ENCODE assay signal across 16 cellular contexts in the genomic region with DNA sequence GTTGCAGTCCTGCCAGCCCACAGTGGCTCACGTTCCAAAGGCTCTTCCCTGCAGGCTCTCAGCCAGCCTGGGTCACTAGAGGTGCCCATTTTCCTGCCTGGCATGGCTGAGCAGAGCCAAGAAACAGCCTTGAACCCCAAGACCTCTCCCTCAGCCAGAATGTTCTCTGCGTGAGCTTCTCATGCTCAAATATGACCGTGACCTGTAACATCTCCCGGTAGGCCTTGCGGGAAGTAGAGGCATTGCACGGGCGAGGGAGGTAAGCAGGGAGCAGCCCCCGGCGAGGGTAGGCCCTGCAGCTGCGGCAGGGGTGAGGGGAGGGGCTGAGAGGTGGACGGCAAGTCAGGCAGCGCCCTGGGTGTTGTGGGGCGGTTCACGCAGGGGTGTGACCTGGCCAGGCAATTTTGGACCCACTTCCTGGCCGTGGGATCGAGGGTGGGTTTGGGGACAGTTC. TPM values are rescaled to one million over a fixed set of nuclear protein-coding genes. Genes with fewer than 3 reads are reported as not detected.
DNase-seq lines count a peak whose midpoint lies in the region; ATAC-seq, FAIRE-seq and TF ChIP-seq lines count a peak whose summit lies in the region.
"Had no signal": no experiment of that assay in that cellular context is flagged by ENCODE, and none has a peak within 500 bp of the region (broad histone marks: within the 10 kb centered on the region; RNA-seq: fewer than 3 reads in every experiment).

No MANE protein-coding gene starts in this region.

- in situ Hi-C loops in HepG2 (cut with HindIII; ENCODE audit: extremely low pct_ligation_motif_present, low pct_unique_long_range_greater_than_20kb) = no loop called here

- POLR2A ChIA-PET in HepG2 (lab: Yijun Ruan, JAX) = no interaction called here
- POLR2A ChIA-PET in RWPE1 (lab: Yijun Ruan, JAX; ENCODE audit: low non-redundant PET) = no interaction called here

- TF ChIP-seq RAD21 in liver (IDR thresholded peaks at IDR 0.05) (no peak), HepG2 (CRISPR knock-in tag; IDR thresholded peaks at IDR 0.05) (no peak)

- no TSS peak for BruUV-seq in HepG2 (replicated peaks; lab: Mats Ljungman, UMichigan)

- H3K36me3 ChIP-seq in liver (ENCODE audit: control insufficient read depth in 4 of 4, insufficient read depth in 3 of 4, low read depth in 1 of 4, low read length in 3 of 4) = peaks cover 0 to 2% (median under 1%) of the 10 kb centered on the region in 4 donors
- peaks cover 1 to 4% of the 10 kb centered on the region in 2 experiments; a peak in 2 of 5 replicates for H3K36me3 ChIP-seq in HepG2 (replicated peaks in 1 of 2; ENCODE audit: control insufficient read depth in 1 of 2, insufficient read depth in 2 of 2, low read length in 2 of 2)
- H3K36me3 ChIP-seq in spleen = peaks cover 0 to 23% (median 2%) of the 10 kb centered on the region in 6 donors
- no peaks in the 10 kb centered on the region for H3K36me3 ChIP-seq in smooth muscle cell (ENCODE audit: low read depth)

- H3K9ac ChIP-seq in liver (ENCODE audit: low read depth in 1 of 2, low read length in 2 of 2) (no peak overlapping the region), HepG2 (ENCODE audit: insufficient read depth, low read depth, low read length) (no peak overlapping the region), smooth muscle cell (ENCODE audit: low read depth) (no peak overlapping the region)

- no peaks in the 10 kb centered on the region for H3K27me3 ChIP-seq in liver (ENCODE audit: control insufficient read depth in 4 of 4, insufficient read depth in 4 of 4, low read length in 3 of 4)
- H3K27me3 ChIP-seq in HepG2 (ENCODE audit: control insufficient read depth in 1 of 2, insufficient read depth in 2 of 2, low read length in 2 of 2) = peaks cover 0 to 2% of the 10 kb centered on the region in 2 experiments; a peak in 2 of 5 replicates
- H3K27me3 ChIP-seq in spleen (replicated peaks in 1 of 7) = no peaks in the 10 kb centered on the region
- no peaks in the 10 kb centered on the region for H3K27me3 ChIP-seq in smooth muscle cell (ENCODE audit: low read depth)

- no peak overlapping the region for H2AFZ ChIP-seq in HepG2 (ENCODE audit: low read length)
- no peak overlapping the region for H2AFZ ChIP-seq in smooth muscle cell (ENCODE audit: low read depth)
- H2AFZ ChIP-seq: PC-9 had no signal

- no peak for FAIRE-seq in HepG2 (lab: Jason Lieb, UNC)

- H3K9me3 ChIP-seq in liver (ENCODE audit: control insufficient read depth in 4 of 4, low read length in 3 of 4) (no peaks in the 10 kb centered on the region), HepG2 (ENCODE audit: low read length) (no peaks in the 10 kb centered on the region), spleen (no peaks in the 10 kb centered on the region), smooth muscle cell (replicated peaks; ENCODE audit: low read depth) (no peaks in the 10 kb centered on the region)

- H4K20me1 ChIP-seq in HepG2 (ENCODE audit: insufficient read depth, low read length) = no peaks in the 10 kb centered on the region
- no peaks in the 10 kb centered on the region for H4K20me1 ChIP-seq in smooth muscle cell (ENCODE audit: low read depth)

- H3K27ac ChIP-seq in liver (ENCODE audit: low read depth in 1 of 2, low read length in 2 of 2) (peak overlapping the region in 1 of 2 donors; percentile 6), HepG2 (ENCODE audit: extremely low read length, insufficient read depth, low read length) (no peak overlapping the region), RWPE1 (peak overlapping the region; percentile 75), spleen (peak overlapping the region in 2 of 8 donors; percentile 8 to 30), smooth muscle cell (ENCODE audit: low read depth) (no peak overlapping the region)
- H3K27ac ChIP-seq: PC-9 had no signal

- ATAC-seq in HepG2 = no peak
- ATAC-seq in HG02571 (IDR thresholded peaks at IDR 0.05; ENCODE audit: unreplicated experiment) = no peak
- ATAC-seq: HCT116 had no signal

- CTCF ChIA-PET in HepG2 (lab: Yijun Ruan, JAX; ENCODE audit: low intra/inter-chr PET ratio, low total read pairs) (no interaction called here), RWPE1 (lab: Yijun Ruan, JAX) (no interaction called here)

- intact Hi-C loops in HepG2 (cut with micrococcal nuclease; ENCODE audit: unreplicated experiment) = no loop called here
- intact Hi-C loops in spleen (cut with DNase I; ENCODE audit: low total_unique reads) = no loop called here

- H3K4me3 ChIP-seq in liver (ENCODE audit: low read depth in 1 of 3, low read length in 3 of 3) (no peak overlapping the region), HepG2 (replicated peaks in 1 of 3; ENCODE audit: insufficient read depth in 1 of 3, low read depth in 2 of 3, low read length in 3 of 3) (no peak overlapping the region), spleen (no peak overlapping the region), smooth muscle cell (no peak overlapping the region)
- H3K4me3 ChIP-seq: PC-9 had no signal

- WGBS in liver = 52% methylated on average over 16 of the region's 16 CpGs
- 97% methylated on average over 16 of the region's 16 CpGs for WGBS in HepG2 (ENCODE audit: low lambda C conversion rate)
- 77 to 89% (median 83%) methylated on average over 14 to 16 of the region's 16 CpGs for WGBS in spleen, 5 donors
- 83% methylated on average over 15 of the region's 16 CpGs for WGBS in smooth muscle cell (ENCODE audit: low lambda C conversion rate)

- H3K4me2 ChIP-seq in HepG2 (ENCODE audit: low read depth, low read length) = no peak overlapping the region
- H3K4me2 ChIP-seq in smooth muscle cell = no peak overlapping the region
- H3K4me2 ChIP-seq: PC-9 had no signal

- H3K4me1 ChIP-seq in liver (ENCODE audit: control insufficient read depth in 4 of 4, insufficient read depth in 4 of 4, low read length in 3 of 4) = peaks cover 12 to 47% (median 34%) of the 10 kb centered on the region in 4 donors
- peaks cover 34% of the 10 kb centered on the region for H3K4me1 ChIP-seq in HepG2 (ENCODE audit: insufficient read depth, low read length)
- peaks cover 14 to 88% (median 63%) of the 10 kb centered on the region in 6 donors for H3K4me1 ChIP-seq in spleen
- no peaks in the 10 kb centered on the region for H3K4me1 ChIP-seq in smooth muscle cell (ENCODE audit: low read depth)

- no peaks in the 10 kb centered on the region for H3F3A ChIP-seq in smooth muscle cell (ENCODE audit: low read depth)

- H3K79me2 ChIP-seq in HepG2 (ENCODE audit: insufficient read depth, low read length) = no peaks in the 10 kb centered on the region
- H3K79me2 ChIP-seq in smooth muscle cell (ENCODE audit: low read depth) = no peaks in the 10 kb centered on the region

- TF ChIP-seq POLR2A in HepG2 (IDR thresholded peaks at IDR 0.05; ENCODE audit: insufficient read depth in 1 of 2, low read depth in 2 of 2, low read length in 2 of 2) = no peak
- TF ChIP-seq POLR2A in spleen (IDR thresholded peaks at IDR 0.05) = no peak

- TF ChIP-seq CTCF in liver (IDR thresholded peaks at IDR 0.05; ENCODE audit: low read depth, low read length, missing input control) (no peak), HepG2 (CRISPR knock-in tag; IDR thresholded peaks at IDR 0.05) (no peak), RWPE1 (conservative IDR thresholded peaks at IDR 0.05; ENCODE audit: low read depth) (no peak), spleen (IDR thresholded peaks at IDR 0.05 in 8 of 11, conservative IDR thresholded peaks at IDR 0.05 in 3 of 11) (no peak), smooth muscle cell (IDR thresholded peaks at IDR 0.05; ENCODE audit: borderline replicate concordance, insufficient read depth, poor library complexity, severe bottlenecking) (no peak)

- no peak for TF ChIP-seq EP300 in HepG2 (IDR thresholded peaks at IDR 0.05; ENCODE audit: low read depth in 2 of 2, low read length in 2 of 2)
- no peak for TF ChIP-seq EP300 in HepG2 (CRISPR knock-in tag; IDR thresholded peaks at IDR 0.05; ENCODE audit: borderline replicate concordance)

- DNase-seq in HepG2 (ENCODE audit: low spot score) = no peak
- no peak for DNase-seq in RWPE1 (ENCODE audit: low spot score)
- DNase-seq in islet precursor cell = peak; percentile 50
- DNase-seq in spleen = peak; percentile 70
- no peak for DNase-seq in AG08396 (ENCODE audit: low spot score)
- no peak for DNase-seq in smooth muscle cell (lab: John Stamatoyannopoulos, UW; ENCODE audit: unreplicated experiment)
- DNase-seq: CD4-positive, alpha-beta T cell; KBM-7; NCI-H1436; NCI-H2029; NCI-H2171; NCI-H446 treated with DMSO at 0.1 percent for 48 hours; PC-9 had no signal

RNA-seq across cellular contexts. Expression of a gene that starts 20.0 kb away (rescaled TPM):
- 10 to 100 TPM in 1 of 2 donors, 1 to 10 TPM in 1; 5.4 to 15.0 TPM for total RNA-seq in liver
- polyA plus RNA-seq in liver = 1 to 10 TPM; 7.4 to 8.0 TPM
- 24.6 and 35.1 TPM in 2 replicates for total RNA-seq in HepG2 (2016; rRNA removed; fragmentation: Illumina TruSeq; extraction: Trizol)
- 16.9 and 17.1 TPM in 2 replicates for total RNA-seq in HepG2 (2016; cell fraction: cytosol; rRNA removed; fragmentation: Illumina TruSeq; extraction: Trizol; ENCODE audit: low read depth)
- total RNA-seq in HepG2 (2016; cell fraction: insoluble cytoplasmic fraction; rRNA removed; fragmentation: Illumina TruSeq; extraction: Trizol) = 24.1 and 32.9 TPM in 2 replicates
- 10.3 and 11.2 TPM in 2 replicates for total RNA-seq in HepG2 (2016; cell fraction: membrane; rRNA removed; fragmentation: Illumina TruSeq; extraction: Trizol)
- 29.9 and 34.8 TPM in 2 replicates for total RNA-seq in HepG2 (2016; cell fraction: nucleus; rRNA removed; fragmentation: Illumina TruSeq; extraction: Trizol)
- polyA plus RNA-seq in HepG2 (2011; rRNA removed) = 20.1 and 22.2 TPM in 2 replicates
- polyA plus RNA-seq in HepG2 (2011; cell fraction: cytosol; rRNA removed) = 11.2 and 11.3 TPM in 2 replicates
- 110 and 114 TPM in 2 replicates for polyA plus RNA-seq in HepG2 (2011; cell fraction: nucleus; rRNA removed)
- polyA plus RNA-seq in HepG2 (2012) = 22.7 and 27.0 TPM in 2 replicates
- polyA plus RNA-seq in HepG2 (2016; cell fraction: cytosol; fragmentation: Illumina TruSeq; extraction: Trizol; ENCODE audit: low read depth) = 3.0 and 3.7 TPM in 2 replicates
- polyA plus RNA-seq in HepG2 (2016; cell fraction: insoluble cytoplasmic fraction; fragmentation: Illumina TruSeq; extraction: Trizol; ENCODE audit: low read depth) = 25.7 and 32.8 TPM in 2 replicates
- polyA plus RNA-seq in HepG2 (2016; cell fraction: membrane; fragmentation: Illumina TruSeq; extraction: Trizol; ENCODE audit: low read depth) = 4.3 and 6.1 TPM in 2 replicates
- polyA plus RNA-seq in HepG2 (2016; cell fraction: nucleus; fragmentation: Illumina TruSeq; extraction: Trizol; ENCODE audit: insufficient read depth, low read depth) = 70.6 and 74.1 TPM in 2 replicates
- polyA minus RNA-seq in HepG2 (2011; rRNA and poly(A)+ RNA removed; ENCODE audit: low replicate concordance) = 9.8 and 26.9 TPM in 2 replicates
- 5.9 and 9.7 TPM in 2 replicates for polyA minus RNA-seq in HepG2 (2011; cell fraction: cytosol; rRNA and poly(A)+ RNA removed)
- polyA minus RNA-seq in HepG2 (2011; cell fraction: nucleus; rRNA and poly(A)+ RNA removed) = 27.0 and 37.2 TPM in 2 replicates
- 10 to 100 TPM; 11.5 to 26.9 (median 20.5) TPM for total RNA-seq in spleen
- polyA plus RNA-seq in spleen = 10 to 100 TPM; 12.6 to 18.8 (median 15.8) TPM
- total RNA-seq in smooth muscle cell = 8.7 and 11.3 TPM in 2 replicates
- polyA plus RNA-seq in smooth muscle cell = 17.5 and 23.7 TPM in 2 replicates

RNA-seq across cellular contexts. Expression of a gene that starts 33.3 kb away (rescaled TPM):
- total RNA-seq in liver (1 to 10 TPM; 3.8 to 7.7 TPM), HepG2 (2016; rRNA removed; fragmentation: Illumina TruSeq; extraction: Trizol) (11.7 and 15.8 TPM in 2 replicates), spleen (10 to 100 TPM; 10.5 to 36.6 (median 28.6) TPM), smooth muscle cell (22.2 and 29.9 TPM in 2 replicates)
- polyA plus RNA-seq in liver (10 to 100 TPM; 59.8 to 62.4 TPM), HepG2 (2011; rRNA removed) (94.1 and 110 TPM in 2 replicates), spleen (10 to 100 TPM; 39.6 to 93.8 (median 48.5) TPM), smooth muscle cell (74.0 and 97.6 TPM in 2 replicates)
- total RNA-seq in HepG2 (2016; cell fraction: cytosol; rRNA removed; fragmentation: Illumina TruSeq; extraction: Trizol; ENCODE audit: low read depth) = 8.0 and 9.1 TPM in 2 replicates
- 11.9 and 14.9 TPM in 2 replicates for total RNA-seq in HepG2 (2016; cell fraction: insoluble cytoplasmic fraction; rRNA removed; fragmentation: Illumina TruSeq; extraction: Trizol)
- total RNA-seq in HepG2 (2016; cell fraction: membrane; rRNA removed; fragmentation: Illumina TruSeq; extraction: Trizol) = 9.8 and 11.8 TPM in 2 replicates
- total RNA-seq in HepG2 (2016; cell fraction: nucleus; rRNA removed; fragmentation: Illumina TruSeq; extraction: Trizol) = 6.6 and 7.1 TPM in 2 replicates
- 129 and 137 TPM in 2 replicates for polyA plus RNA-seq in HepG2 (2011; cell fraction: cytosol; rRNA removed)
- polyA plus RNA-seq in HepG2 (2011; cell fraction: nucleus; rRNA removed) = 53.4 and 59.2 TPM in 2 replicates
- 58.7 and 69.9 TPM in 2 replicates for polyA plus RNA-seq in HepG2 (2012)
- 34.3 and 43.0 TPM in 2 replicates for polyA plus RNA-seq in HepG2 (2016; cell fraction: cytosol; fragmentation: Illumina TruSeq; extraction: Trizol; ENCODE audit: low read depth)
- polyA plus RNA-seq in HepG2 (2016; cell fraction: insoluble cytoplasmic fraction; fragmentation: Illumina TruSeq; extraction: Trizol; ENCODE audit: low read depth) = 53.0 and 57.2 TPM in 2 replicates
- polyA plus RNA-seq in HepG2 (2016; cell fraction: membrane; fragmentation: Illumina TruSeq; extraction: Trizol; ENCODE audit: low read depth) = 32.8 and 40.2 TPM in 2 replicates
- polyA plus RNA-seq in HepG2 (2016; cell fraction: nucleus; fragmentation: Illumina TruSeq; extraction: Trizol; ENCODE audit: insufficient read depth, low read depth) = 34.9 and 36.2 TPM in 2 replicates
- 37.2 and 51.7 TPM in 2 replicates for polyA minus RNA-seq in HepG2 (2011; rRNA and poly(A)+ RNA removed; ENCODE audit: low replicate concordance)
- polyA minus RNA-seq in HepG2 (2011; cell fraction: cytosol; rRNA and poly(A)+ RNA removed) = 24.0 and 25.6 TPM in 2 replicates
- 9.0 and 15.4 TPM in 2 replicates for polyA minus RNA-seq in HepG2 (2011; cell fraction: nucleus; rRNA and poly(A)+ RNA removed)

RNA-seq across cellular contexts. Expression of a gene that starts 55.6 kb away (rescaled TPM):
- 100 to 1,000 TPM in 1 of 2 donors, 10 to 100 TPM in 1; 60.7 to 148 TPM for total RNA-seq in liver
- polyA plus RNA-seq in liver = 10 to 100 TPM; 32.3 to 58.9 TPM
- 46.8 and 54.4 TPM in 2 replicates for total RNA-seq in HepG2 (2016; rRNA removed; fragmentation: Illumina TruSeq; extraction: Trizol)
- total RNA-seq in HepG2 (2016; cell fraction: cytosol; rRNA removed; fragmentation: Illumina TruSeq; extraction: Trizol; ENCODE audit: low read depth) = 14.8 and 16.1 TPM in 2 replicates
- total RNA-seq in HepG2 (2016; cell fraction: insoluble cytoplasmic fraction; rRNA removed; fragmentation: Illumina TruSeq; extraction: Trizol) = 41.2 and 56.0 TPM in 2 replicates
- total RNA-seq in HepG2 (2016; cell fraction: membrane; rRNA removed; fragmentation: Illumina TruSeq; extraction: Trizol) = 53.6 and 57.0 TPM in 2 replicates
- total RNA-seq in HepG2 (2016; cell fraction: nucleus; rRNA removed; fragmentation: Illumina TruSeq; extraction: Trizol) = 49.6 and 56.0 TPM in 2 replicates
- polyA plus RNA-seq in HepG2 (2011; rRNA removed) = 32.2 and 40.5 TPM in 2 replicates
- 34.8 and 46.1 TPM in 2 replicates for polyA plus RNA-seq in HepG2 (2011; cell fraction: cytosol; rRNA removed)
- polyA plus RNA-seq in HepG2 (2011; cell fraction: nucleus; rRNA removed) = 58.5 and 63.8 TPM in 2 replicates
- polyA plus RNA-seq in HepG2 (2012) = 30.3 and 31.7 TPM in 2 replicates
- polyA plus RNA-seq in HepG2 (2016; cell fraction: cytosol; fragmentation: Illumina TruSeq; extraction: Trizol; ENCODE audit: low read depth) = 19.7 and 23.3 TPM in 2 replicates
- 37.4 and 44.0 TPM in 2 replicates for polyA plus RNA-seq in HepG2 (2016; cell fraction: insoluble cytoplasmic fraction; fragmentation: Illumina TruSeq; extraction: Trizol; ENCODE audit: low read depth)
- polyA plus RNA-seq in HepG2 (2016; cell fraction: membrane; fragmentation: Illumina TruSeq; extraction: Trizol; ENCODE audit: low read depth) = 43.7 and 47.5 TPM in 2 replicates
- 78.1 and 78.9 TPM in 2 replicates for polyA plus RNA-seq in HepG2 (2016; cell fraction: nucleus; fragmentation: Illumina TruSeq; extraction: Trizol; ENCODE audit: insufficient read depth, low read depth)
- 56.4 and 145 TPM in 2 replicates for polyA minus RNA-seq in HepG2 (2011; rRNA and poly(A)+ RNA removed; ENCODE audit: low replicate concordance)
- polyA minus RNA-seq in HepG2 (2011; cell fraction: cytosol; rRNA and poly(A)+ RNA removed) = 41.5 and 50.9 TPM in 2 replicates
- 28.1 and 33.7 TPM in 2 replicates for polyA minus RNA-seq in HepG2 (2011; cell fraction: nucleus; rRNA and poly(A)+ RNA removed)
- total RNA-seq in spleen = 10 to 100 TPM; 50.8 to 92.0 (median 64.5) TPM
- 10 to 100 TPM in 1 of 3 donors, 1 to 10 TPM in 2; 6.9 to 20.7 (median 8.3) TPM for polyA plus RNA-seq in spleen
- 12.1 and 17.2 TPM in 2 replicates for total RNA-seq in smooth muscle cell
- polyA plus RNA-seq in smooth muscle cell = 10.9 and 17.4 TPM in 2 replicates

Comparison
In these comparisons a context has a peak if more than half of its experiments do, and no peak if none do; other contexts are left out.
1. DNase-seq: peak in islet precursor cell (single experiment) and spleen (single experiment); none in HepG2 (single experiment), RWPE1 (single experiment), AG08396 (single experiment) and smooth muscle cell (single experiment).